In genomic region chr14:56975521-56975920, GRCh38 we compare ENCODE assay signal across 20 cellular contexts.
"Had no signal": no experiment of that assay in that cellular context is flagged by ENCODE, and none has a peak within 500 bp of the region (broad histone marks: within the 10 kb centered on the region; RNA-seq: fewer than 3 reads in every experiment).

No MANE protein-coding gene starts in this region.

- H3K27ac Mint-ChIP-seq: IgD-negative memory B cell had no signal

- H3K27me3 Mint-ChIP-seq: IgD-negative memory B cell had no signal

- H3K27me3 ChIP-seq: MG63, Peyer's patch, SJCRH30 had no signal

- H3K9ac ChIP-seq: KMS-11 had no signal

- H3K36me3 ChIP-seq: MG63, Peyer's patch, SJCRH30 had no signal

- ATAC-seq: K562, Right ventricle myocardium inferior, SK-N-SH treated with all-trans-retinoic acid at 6 μM for 48 hours had no signal

- H3K4me3 ChIP-seq: K562, MG63, Peyer's patch, SJCRH30 had no signal

- H3K4me3 Mint-ChIP-seq: IgD-negative memory B cell had no signal

- DNase-seq: MG63, NCI-H1092 treated with DMSO at 0.1 percent for 48 hours, NCI-H1436, NCI-H187, NCI-H2029, NCI-H2081 treated with DMSO at 0.1 percent for 48 hours, NCI-H2227 treated with DMSO at 0.1 percent for 48 hours, NCI-H524, NCI-H526 treated with DMSO at 0.1 percent for 48 hours, NCI-H774, Peyer's patch, SHP77 treated with DMSO at 0.1 percent for 48 hours, SJCRH30, T-helper 1 cell had no signal

- H3K9me3 ChIP-seq: MG63, Peyer's patch, SJCRH30 had no signal

- H3K27ac ChIP-seq: HL-60, KMS-11, Peyer's patch, SJCRH30 had no signal

- H3K4me1 ChIP-seq: Peyer's patch, SJCRH30 had no signal

- H3K4me2 ChIP-seq: KMS-11 had no signal
